ENCODE assay signal across 8 cellular contexts in genomic region chr17:62626719-62627218, GRCh38. TPM values are rescaled to one million over a fixed set of nuclear protein-coding genes. Genes with fewer than 3 reads are reported as not detected.
DNase-seq lines count a peak whose midpoint lies in the region; ATAC-seq and TF ChIP-seq lines count a peak whose summit lies in the region.

No MANE protein-coding gene starts in this region.

- peak overlapping the region; percentile 68 for H3K4me3 ChIP-seq in left ventricle myocardium inferior

- H3K27me3 ChIP-seq in left ventricle myocardium inferior (ENCODE audit: low read depth): peaks cover 63% of the 10 kb centered on the region

- peaks cover 27% of the 10 kb centered on the region for H3K4me1 Mint-ChIP-seq in activated T-cell treated with anti-CD3 and anti-CD28 coated beads, Interleukin-2, amount 50 U/mL, for 72 hours (ENCODE audit: low read depth)
- H3K4me1 Mint-ChIP-seq in progenitor cell of endocrine pancreas (ENCODE audit: low read depth): peaks cover 5% of the 10 kb centered on the region

- no peak for TF ChIP-seq CTCF in left ventricle myocardium inferior (IDR thresholded peaks at IDR 0.05; ENCODE audit: borderline replicate concordance)
- TF ChIP-seq CTCF in progenitor cell of endocrine pancreas (IDR thresholded peaks at IDR 0.05; ENCODE audit: unreplicated experiment): no peak

- peaks cover 35% of the 10 kb centered on the region for H3K4me1 ChIP-seq in left ventricle myocardium inferior

- intact Hi-C loops in left ventricle myocardium inferior (cut with micrococcal nuclease): no loop called here

- no peaks in the 10 kb centered on the region for H3K36me3 Mint-ChIP-seq in activated T-cell treated with anti-CD3 and anti-CD28 coated beads, Interleukin-2, amount 50 U/mL, for 72 hours (ENCODE audit: insufficient read depth in 2 of 2)
- peaks cover 5% of the 10 kb centered on the region for H3K36me3 Mint-ChIP-seq in progenitor cell of endocrine pancreas (ENCODE audit: insufficient read depth)

- no peak for ATAC-seq in activated T-cell treated with anti-CD3 and anti-CD28 coated beads, Interleukin-2, amount 50 U/mL, for 72 hours (replicated peaks in 1 of 2)
- no peak for ATAC-seq in GM18519 (IDR thresholded peaks at IDR 0.05; ENCODE audit: low FRiP score, unreplicated experiment)

- H3K27me3 Mint-ChIP-seq in activated T-cell treated with anti-CD3 and anti-CD28 coated beads, Interleukin-2, amount 50 U/mL, for 72 hours (ENCODE audit: low read depth): peaks cover 28% of the 10 kb centered on the region
- peaks cover 48% of the 10 kb centered on the region for H3K27me3 Mint-ChIP-seq in progenitor cell of endocrine pancreas

- peak; percentile 85 for DNase-seq in AG08396 (ENCODE audit: low spot score)
- DNase-seq in HS-5 (ENCODE audit: low read depth): peak; percentile 51
- no peak for DNase-seq in activated T-cell treated with anti-CD3 and anti-CD28 coated beads, Interleukin-2, amount 50 U/mL, for 72 hours
- peak; percentile 67 for DNase-seq in left ventricle myocardium inferior
- peak; percentile 39 for DNase-seq in progenitor cell of endocrine pancreas (ENCODE audit: low spot score, unreplicated experiment)
- no peak for DNase-seq in NCI-H2171 treated with DMSO at 0.1 percent for 48 hours (lab: John Stamatoyannopoulos, UW)
- DNase-seq in COLO829 (ENCODE audit: low spot score): no peak

- H3K36me3 ChIP-seq in left ventricle myocardium inferior: no peaks in the 10 kb centered on the region

- H3K9me3 ChIP-seq in left ventricle myocardium inferior (replicated peaks): no peaks in the 10 kb centered on the region

- peak overlapping the region; percentile 89 for H3K27ac ChIP-seq in left ventricle myocardium inferior (replicated peaks)

- no peak overlapping the region for H3K27ac Mint-ChIP-seq in activated T-cell treated with anti-CD3 and anti-CD28 coated beads, Interleukin-2, amount 50 U/mL, for 72 hours
- no peak overlapping the region for H3K27ac Mint-ChIP-seq in progenitor cell of endocrine pancreas

- no peaks in the 10 kb centered on the region for H3K9me3 Mint-ChIP-seq in activated T-cell treated with anti-CD3 and anti-CD28 coated beads, Interleukin-2, amount 50 U/mL, for 72 hours
- no peaks in the 10 kb centered on the region for H3K9me3 Mint-ChIP-seq in progenitor cell of endocrine pancreas (ENCODE audit: low read depth)

- peak overlapping the region; percentile 83 to 85 for H3K4me3 Mint-ChIP-seq in activated T-cell treated with anti-CD3 and anti-CD28 coated beads, Interleukin-2, amount 50 U/mL, for 72 hours
- peak overlapping the region; percentile 70 for H3K4me3 Mint-ChIP-seq in progenitor cell of endocrine pancreas (ENCODE audit: low read depth)

RNA-seq across cellular contexts. Expression of gene MRC2, which starts 0.7 kb away (rescaled TPM):
- 10 to 100 TPM in 1 of 2 donors, 1 to 10 TPM in 1; 6.1 to 14.2 TPM for total RNA-seq in activated T-cell treated with anti-CD3 and anti-CD28 coated beads, Interleukin-2, amount 50 U/mL, for 72 hours
- 22.8 TPM for total RNA-seq in left ventricle myocardium inferior
- total RNA-seq in progenitor cell of endocrine pancreas: 4.9 and 6.3 TPM in 2 replicates

Comparison
In these comparisons a context has a peak if more than half of its experiments do, and no peak if none do; other contexts are left out.
1. DNase-seq: peak in AG08396 (single experiment), HS-5 (single experiment), left ventricle myocardium inferior (single experiment) and progenitor cell of endocrine pancreas (single experiment); none in activated T-cell treated with anti-CD3 and anti-CD28 coated beads, Interleukin-2, amount 50 U/mL, for 72 hours (0 of 2), NCI-H2171 treated with DMSO at 0.1 percent for 48 hours (single experiment) and COLO829 (single experiment).